Comparison of ENCODE assay signal across 14 cellular contexts in genomic region chr16:4513086-4513860, GRCh38. TPM values are rescaled to one million over a fixed set of nuclear protein-coding genes. Genes with fewer than 3 reads are reported as not detected.
DNase-seq lines count a peak whose midpoint lies in the region; ATAC-seq and TF ChIP-seq lines count a peak whose summit lies in the region.
"Had no signal": no experiment of that assay in that cellular context is flagged by ENCODE, and none has a peak within 500 bp of the region (broad histone marks: within the 10 kb centered on the region; RNA-seq: fewer than 3 reads in every experiment).

No MANE protein-coding gene starts in this region.

- H3K4me1 Mint-ChIP-seq in CD14-positive monocyte = peaks cover 70% of the 10 kb centered on the region
- peaks cover 58 to 65% of the 10 kb centered on the region in 2 donors for H3K4me1 Mint-ChIP-seq in natural killer cell

- H3K4me1 ChIP-seq in effector memory CD4-positive, alpha-beta T cell (ENCODE audit: control insufficient read depth, insufficient read depth, low read length, poor library complexity, severe bottlenecking) = peaks cover 24% of the 10 kb centered on the region

- no peak for ATAC-seq in natural killer cell

- peak overlapping the region; percentile 68 for H3K27ac ChIP-seq in HL-60 (replicated peaks)
- peak overlapping the region; percentile 47 for H3K27ac ChIP-seq in effector memory CD4-positive, alpha-beta T cell (ENCODE audit: insufficient read depth, low read length, poor library complexity, severe bottlenecking)
- H3K27ac ChIP-seq: GM23248 had no signal

- no peaks in the 10 kb centered on the region for H3K27me3 Mint-ChIP-seq in CD14-positive monocyte (ENCODE audit: low read depth in 3 of 3)
- H3K27me3 Mint-ChIP-seq in natural killer cell (ENCODE audit: low read depth in 2 of 2) = no peaks in the 10 kb centered on the region

- H3K4me3 Mint-ChIP-seq in CD14-positive monocyte (peak overlapping the region in 1 of 2 donors; percentile 46), natural killer cell (no peak overlapping the region)

- peaks cover 0 to 1% (median 0%) of the 10 kb centered on the region in 7 donors for H3K9me3 Mint-ChIP-seq in CD14-positive monocyte
- H3K9me3 Mint-ChIP-seq in natural killer cell = no peaks in the 10 kb centered on the region

- peak overlapping the region; percentile 45 to 94 (median 77) for H3K27ac Mint-ChIP-seq in CD14-positive monocyte
- peak overlapping the region; percentile 93 to 98 for H3K27ac Mint-ChIP-seq in natural killer cell

- DNase-seq in CD14-positive monocyte (ENCODE audit: low spot score) = no peak
- DNase-seq in HL-60 (ENCODE audit: low read depth in 1 of 2, low spot score in 1 of 2) = no peak
- DNase-seq in effector memory CD4-positive, alpha-beta T cell = no peak
- no peak for DNase-seq in natural killer cell
- DNase-seq in NCI-H2171 (lab: John Stamatoyannopoulos, UW) = no peak
- DNase-seq in NCI-H1092 treated with DMSO at 0.1 percent for 48 hours (lab: John Stamatoyannopoulos, UW) = no peak
- no peak for DNase-seq in OCI-M2 (lab: John Stamatoyannopoulos, UW; ENCODE audit: unreplicated experiment)
- no peak for DNase-seq in C1 segment of cervical spinal cord (lab: John Stamatoyannopoulos, UW)
- DNase-seq: GF-D8, GM23248, MG63, uterus had no signal

- no peak overlapping the region for H3K4me3 ChIP-seq in HL-60 (replicated peaks; ENCODE audit: insufficient read depth, low read length)
- no peak overlapping the region for H3K4me3 ChIP-seq in effector memory CD4-positive, alpha-beta T cell (ENCODE audit: insufficient read depth, low read depth, low read length, poor library complexity, severe bottlenecking)
- H3K4me3 ChIP-seq: GM23248, MG63, uterus had no signal

- H3K27me3 ChIP-seq in HL-60 (ENCODE audit: insufficient read depth, poor library complexity, severe bottlenecking) = no peaks in the 10 kb centered on the region
- H3K27me3 ChIP-seq in effector memory CD4-positive, alpha-beta T cell (replicated peaks; ENCODE audit: control insufficient read depth, insufficient read depth, low read length, poor library complexity, severe bottlenecking) = no peaks in the 10 kb centered on the region
- H3K27me3 ChIP-seq: MG63, uterus had no signal

- H3K9me3 ChIP-seq in effector memory CD4-positive, alpha-beta T cell (ENCODE audit: control insufficient read depth, low read length) = no peaks in the 10 kb centered on the region
- H3K9me3 ChIP-seq: MG63, uterus had no signal

- H3K36me3 Mint-ChIP-seq in CD14-positive monocyte = peaks cover 36 to 38% of the 10 kb centered on the region in 2 donors
- no peaks in the 10 kb centered on the region for H3K36me3 Mint-ChIP-seq in natural killer cell

- intact Hi-C loops in CD14-positive monocyte (cut with micrococcal nuclease) (loop anchor here in 1 of 2 donors (10.0 kb wide), 1 partner anchor 102 kb away; the partner anchor contains the start of gene UBALD1), natural killer cell (cut with micrococcal nuclease) (no loop called here)

- peaks cover 49% of the 10 kb centered on the region for H3K36me3 ChIP-seq in effector memory CD4-positive, alpha-beta T cell (ENCODE audit: control insufficient read depth, insufficient read depth, low read length)
- H3K36me3 ChIP-seq: uterus had no signal

- TF ChIP-seq CTCF in CD14-positive monocyte (IDR thresholded peaks at IDR 0.05) (no peak), HL-60 (IDR thresholded peaks at IDR 0.05; ENCODE audit: insufficient read depth, low read length) (no peak), natural killer cell (IDR thresholded peaks at IDR 0.05) (no peak)

RNA-seq across cellular contexts. Expression of gene CDIP1, which starts 25.3 kb away (rescaled TPM):
- 10 to 100 TPM in 1 of 2 donors, 1 to 10 TPM in 1; 8.6 to 10.8 TPM for polyA plus RNA-seq in CD14-positive monocyte
- total RNA-seq in natural killer cell = 10 to 100 TPM; 35.2 to 49.2 (median 37.9) TPM

RNA-seq across cellular contexts. Expression of gene HMOX2, which starts 37.1 kb away (rescaled TPM):
- 10 to 100 TPM; 25.0 to 33.2 TPM for polyA plus RNA-seq in CD14-positive monocyte
- total RNA-seq in natural killer cell = 100 to 1,000 TPM in 1 of 3 donors, 10 to 100 TPM in 2; 66.0 to 104 (median 77.3) TPM

RNA-seq across cellular contexts. Expression of gene NMRAL1, which starts 38.8 kb away (rescaled TPM):
- 10 to 100 TPM; 39.2 to 49.4 TPM for polyA plus RNA-seq in CD14-positive monocyte
- total RNA-seq in natural killer cell = 10 to 100 TPM; 66.6 to 71.2 (median 69.8) TPM

RNA-seq across cellular contexts. Expression of gene C16orf96, which starts 42.9 kb away (rescaled TPM):
- not detected for polyA plus RNA-seq in CD14-positive monocyte
- under 1 TPM; 0.35 to 0.61 (median 0.43) TPM for total RNA-seq in natural killer cell
- total RNA-seq: GM23248, SK-MEL-5 had no signal
- polyA plus RNA-seq: BJ, GM23248 had no signal
